9 cellular contexts compared by ENCODE assay signal in the genomic region with DNA sequence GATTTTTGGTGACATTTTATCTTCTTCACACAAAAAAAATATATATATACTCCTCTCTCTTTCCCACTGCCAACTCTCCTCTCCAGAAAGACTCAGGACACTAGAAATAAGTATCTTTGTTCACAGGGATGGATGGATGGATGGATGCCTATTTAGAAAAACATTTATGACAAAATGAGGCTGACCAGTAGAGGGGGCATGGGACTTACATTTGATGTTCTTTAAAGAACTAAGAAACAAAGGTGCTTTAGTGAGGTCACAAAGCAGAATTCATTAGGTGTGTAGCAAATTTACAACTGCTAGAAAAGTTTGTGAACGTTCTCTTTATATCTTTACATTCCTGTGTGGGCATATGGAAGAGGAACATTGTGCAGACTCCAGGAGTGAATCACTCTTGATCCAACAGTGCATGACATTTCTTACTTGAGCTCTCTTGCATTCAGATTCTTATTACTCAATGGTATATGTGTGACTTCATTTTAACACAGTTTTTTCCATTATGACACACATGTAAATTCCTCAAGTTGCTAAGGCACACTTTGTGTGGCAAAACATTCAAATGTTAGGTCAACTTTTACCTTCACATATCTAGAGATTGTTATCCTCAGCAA. TPM values are rescaled to one million over a fixed set of nuclear protein-coding genes. Genes with fewer than 3 reads are reported as not detected.
DNase-seq lines count a peak whose midpoint lies in the region; ATAC-seq and TF ChIP-seq lines count a peak whose summit lies in the region.
"Had no signal": no experiment of that assay in that cellular context is flagged by ENCODE, and none has a peak within 500 bp of the region (broad histone marks: within the 10 kb centered on the region; RNA-seq: fewer than 3 reads in every experiment).

No MANE protein-coding gene starts in this region.

- peak; percentile 87 for TF ChIP-seq CTCF in chondrocyte (IDR thresholded peaks at IDR 0.05)

- ATAC-seq in Right ventricle myocardium superior (ENCODE audit: poor library complexity) (peak; percentile 72), Right ventricle myocardium inferior (no peak), SK-N-SH treated with all-trans-retinoic acid at 6 μM for 48 hours (peak; percentile 81), GM21367 (IDR thresholded peaks at IDR 0.05; ENCODE audit: unreplicated experiment) (no peak), HG03095 (IDR thresholded peaks at IDR 0.05; ENCODE audit: unreplicated experiment) (no peak)
- ATAC-seq: stimulated activated naive CD8-positive, alpha-beta T cell treated with anti-CD3 and anti-CD28 coated beads, Interleukin-15, amount 100 ng/mL, for 72 hours had no signal

- no peaks in the 10 kb centered on the region for H3K36me3 Mint-ChIP-seq in chondrocyte (ENCODE audit: low read depth)

- no peak overlapping the region for H3K27ac Mint-ChIP-seq in chondrocyte (ENCODE audit: unreplicated experiment)

- H3K4me1 Mint-ChIP-seq in chondrocyte (ENCODE audit: low read depth): no peaks in the 10 kb centered on the region
- H3K4me1 Mint-ChIP-seq: stimulated activated naive CD8-positive, alpha-beta T cell treated with anti-CD3 and anti-CD28 coated beads, Interleukin-15, amount 100 ng/mL, for 72 hours had no signal

- H3K4me3 Mint-ChIP-seq in chondrocyte (ENCODE audit: unreplicated experiment): no peak overlapping the region
- H3K4me3 Mint-ChIP-seq: stimulated activated naive CD8-positive, alpha-beta T cell treated with anti-CD3 and anti-CD28 coated beads, Interleukin-15, amount 100 ng/mL, for 72 hours had no signal

- intact Hi-C loops in Right ventricle myocardium superior (cut with DNase I): loop anchor here (5.0 kb wide), 1 partner anchor 256 kb away; no protein-coding TSS in a partner anchor
- intact Hi-C loops in Right ventricle myocardium inferior (cut with DNase I): loop anchor here (5.0 kb wide), 1 partner anchor 256 kb away; no protein-coding TSS in a partner anchor

- no peaks in the 10 kb centered on the region for H3K27me3 Mint-ChIP-seq in chondrocyte (ENCODE audit: low read depth)

- DNase-seq in Right ventricle myocardium superior (no peak), Right ventricle myocardium inferior (ENCODE audit: missing footprints) (no peak), LoVo (ENCODE audit: low spot score) (peak; percentile 62), chondrocyte (ENCODE audit: low spot score) (no peak), lung microvascular endothelial cell (ENCODE audit: low read depth in 2 of 2) (peak; percentile 57 to 75)

- H3K9me3 Mint-ChIP-seq in chondrocyte (ENCODE audit: low read depth): no peaks in the 10 kb centered on the region
- H3K9me3 Mint-ChIP-seq: stimulated activated naive CD8-positive, alpha-beta T cell treated with anti-CD3 and anti-CD28 coated beads, Interleukin-15, amount 100 ng/mL, for 72 hours had no signal

TF ChIP-seq in SK-N-SH treated with all-trans-retinoic acid at 6 μM for 48 hours, 23 proteins besides CTCF, POLR2A, EP300 and RAD21:
- no peak for TF ChIP-seq SNAI2 (CRISPR knock-in tag; IDR thresholded peaks at IDR 0.05)
- TF ChIP-seq ZNF70 (CRISPR knock-in tag; IDR thresholded peaks at IDR 0.05): no peak
- TF ChIP-seq POU6F1 (CRISPR knock-in tag; IDR thresholded peaks at IDR 0.05; ENCODE audit: borderline replicate concordance, low read depth): no peak
- no peak for TF ChIP-seq ZNF8 (CRISPR knock-in tag; IDR thresholded peaks at IDR 0.05)
- no peak for TF ChIP-seq ZFP3 (CRISPR knock-in tag; IDR thresholded peaks at IDR 0.05)
- TF ChIP-seq, protein P1, sequence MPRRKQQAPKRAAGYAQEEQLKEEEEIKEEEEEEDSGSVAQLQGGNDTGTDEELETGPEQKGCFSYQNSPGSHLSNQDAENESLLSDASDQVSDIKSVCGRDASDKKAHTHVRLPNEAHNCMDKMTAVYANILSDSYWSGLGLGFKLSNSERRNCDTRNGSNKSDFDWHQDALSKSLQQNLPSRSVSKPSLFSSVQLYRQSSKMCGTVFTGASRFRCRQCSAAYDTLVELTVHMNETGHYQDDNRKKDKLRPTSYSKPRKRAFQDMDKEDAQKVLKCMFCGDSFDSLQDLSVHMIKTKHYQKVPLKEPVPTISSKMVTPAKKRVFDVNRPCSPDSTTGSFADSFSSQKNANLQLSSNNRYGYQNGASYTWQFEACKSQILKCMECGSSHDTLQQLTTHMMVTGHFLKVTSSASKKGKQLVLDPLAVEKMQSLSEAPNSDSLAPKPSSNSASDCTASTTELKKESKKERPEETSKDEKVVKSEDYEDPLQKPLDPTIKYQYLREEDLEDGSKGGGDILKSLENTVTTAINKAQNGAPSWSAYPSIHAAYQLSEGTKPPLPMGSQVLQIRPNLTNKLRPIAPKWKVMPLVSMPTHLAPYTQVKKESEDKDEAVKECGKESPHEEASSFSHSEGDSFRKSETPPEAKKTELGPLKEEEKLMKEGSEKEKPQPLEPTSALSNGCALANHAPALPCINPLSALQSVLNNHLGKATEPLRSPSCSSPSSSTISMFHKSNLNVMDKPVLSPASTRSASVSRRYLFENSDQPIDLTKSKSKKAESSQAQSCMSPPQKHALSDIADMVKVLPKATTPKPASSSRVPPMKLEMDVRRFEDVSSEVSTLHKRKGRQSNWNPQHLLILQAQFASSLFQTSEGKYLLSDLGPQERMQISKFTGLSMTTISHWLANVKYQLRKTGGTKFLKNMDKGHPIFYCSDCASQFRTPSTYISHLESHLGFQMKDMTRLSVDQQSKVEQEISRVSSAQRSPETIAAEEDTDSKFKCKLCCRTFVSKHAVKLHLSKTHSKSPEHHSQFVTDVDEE (CRISPR knock-in tag; IDR thresholded peaks at IDR 0.05): no peak
- TF ChIP-seq, protein P2, sequence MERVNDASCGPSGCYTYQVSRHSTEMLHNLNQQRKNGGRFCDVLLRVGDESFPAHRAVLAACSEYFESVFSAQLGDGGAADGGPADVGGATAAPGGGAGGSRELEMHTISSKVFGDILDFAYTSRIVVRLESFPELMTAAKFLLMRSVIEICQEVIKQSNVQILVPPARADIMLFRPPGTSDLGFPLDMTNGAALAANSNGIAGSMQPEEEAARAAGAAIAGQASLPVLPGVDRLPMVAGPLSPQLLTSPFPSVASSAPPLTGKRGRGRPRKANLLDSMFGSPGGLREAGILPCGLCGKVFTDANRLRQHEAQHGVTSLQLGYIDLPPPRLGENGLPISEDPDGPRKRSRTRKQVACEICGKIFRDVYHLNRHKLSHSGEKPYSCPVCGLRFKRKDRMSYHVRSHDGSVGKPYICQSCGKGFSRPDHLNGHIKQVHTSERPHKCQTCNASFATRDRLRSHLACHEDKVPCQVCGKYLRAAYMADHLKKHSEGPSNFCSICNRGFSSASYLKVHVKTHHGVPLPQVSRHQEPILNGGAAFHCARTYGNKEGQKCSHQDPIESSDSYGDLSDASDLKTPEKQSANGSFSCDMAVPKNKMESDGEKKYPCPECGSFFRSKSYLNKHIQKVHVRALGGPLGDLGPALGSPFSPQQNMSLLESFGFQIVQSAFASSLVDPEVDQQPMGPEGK (CRISPR knock-in tag; IDR thresholded peaks at IDR 0.05; ENCODE audit: borderline replicate concordance): no peak
- TF ChIP-seq ZC3H10 (CRISPR knock-in tag; IDR thresholded peaks at IDR 0.05): no peak
- no peak for TF ChIP-seq RARB (CRISPR knock-in tag; IDR thresholded peaks at IDR 0.05)
- TF ChIP-seq, protein P3, sequence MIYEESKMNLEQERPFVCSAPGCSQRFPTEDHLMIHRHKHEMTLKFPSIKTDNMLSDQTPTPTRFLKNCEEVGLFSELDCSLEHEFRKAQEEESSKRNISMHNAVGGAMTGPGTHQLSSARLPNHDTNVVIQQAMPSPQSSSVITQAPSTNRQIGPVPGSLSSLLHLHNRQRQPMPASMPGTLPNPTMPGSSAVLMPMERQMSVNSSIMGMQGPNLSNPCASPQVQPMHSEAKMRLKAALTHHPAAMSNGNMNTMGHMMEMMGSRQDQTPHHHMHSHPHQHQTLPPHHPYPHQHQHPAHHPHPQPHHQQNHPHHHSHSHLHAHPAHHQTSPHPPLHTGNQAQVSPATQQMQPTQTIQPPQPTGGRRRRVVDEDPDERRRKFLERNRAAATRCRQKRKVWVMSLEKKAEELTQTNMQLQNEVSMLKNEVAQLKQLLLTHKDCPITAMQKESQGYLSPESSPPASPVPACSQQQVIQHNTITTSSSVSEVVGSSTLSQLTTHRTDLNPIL (CRISPR knock-in tag; IDR thresholded peaks at IDR 0.05; ENCODE audit: low read depth): no peak
- TF ChIP-seq TOX (CRISPR knock-in tag; IDR thresholded peaks at IDR 0.05; ENCODE audit: borderline replicate concordance): no peak
TF ChIP-seq in SK-N-SH treated with all-trans-retinoic acid at 6 μM for 48 hours: peak in this region for 0.

RNA-seq across cellular contexts. Expression of gene SIK2, which starts 15.8 kb away (rescaled TPM):
- total RNA-seq in Right ventricle myocardium superior: 15.1 TPM
- 15.9 TPM for total RNA-seq in Right ventricle myocardium inferior
- total RNA-seq in chondrocyte: 12.9 to 16.2 TPM (median 14.4 TPM) in 3 replicates
- total RNA-seq in lung microvascular endothelial cell: 6.8 and 9.9 TPM in 2 replicates

RNA-seq across cellular contexts. Expression of gene LAYN, which starts 45.9 kb away (rescaled TPM):
- total RNA-seq in Right ventricle myocardium superior (3.0 TPM), Right ventricle myocardium inferior (3.7 TPM), chondrocyte (10.6 to 12.9 TPM (median 11.5 TPM) in 3 replicates), lung microvascular endothelial cell (75.2 and 143 TPM in 2 replicates)

Comparison
In these comparisons a context has a peak if more than half of its experiments do, and no peak if none do; other contexts are left out.
1. ATAC-seq: peak in Right ventricle myocardium superior (single experiment) and SK-N-SH treated with all-trans-retinoic acid at 6 μM for 48 hours (single experiment); none in Right ventricle myocardium inferior (single experiment), GM21367 (single experiment) and HG03095 (single experiment).
2. DNase-seq: peak in LoVo (single experiment) and lung microvascular endothelial cell (2 of 2); none in Right ventricle myocardium superior (single experiment), Right ventricle myocardium inferior (single experiment) and chondrocyte (single experiment).